ENCODE assay signal across 12 cellular contexts in the genomic region with DNA sequence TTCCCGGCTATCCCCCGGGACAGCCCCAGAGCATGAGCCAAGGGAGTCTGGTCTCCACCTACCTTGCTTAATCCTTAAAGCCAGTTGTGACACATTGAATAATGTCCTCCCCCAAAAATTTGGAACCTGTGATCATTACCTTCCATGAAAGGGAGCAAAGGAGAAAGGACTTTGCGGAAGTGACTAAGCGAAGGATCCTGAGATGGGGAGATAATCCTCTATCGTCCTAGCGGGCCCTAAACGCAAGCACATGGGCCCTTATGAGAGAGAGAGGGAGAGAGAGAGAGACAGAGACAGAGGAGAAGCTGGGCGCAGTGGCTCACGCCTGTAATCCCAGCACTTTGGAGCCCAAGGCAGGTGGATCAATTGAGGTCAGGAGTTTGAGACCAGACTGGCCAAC. TPM values are rescaled to one million over a fixed set of nuclear protein-coding genes. Genes with fewer than 3 reads are reported as not detected.
"Had no signal": no experiment of that assay in that cellular context is flagged by ENCODE, and none has a peak within 500 bp of the region (broad histone marks: within the 10 kb centered on the region; RNA-seq: fewer than 3 reads in every experiment).

No MANE protein-coding gene starts in this region.

- H2AFZ ChIP-seq: GM23248, GM23338 had no signal

- DNase-seq: GM23248, GOT3, H7, H9, HCEC 1CT, HFFc6 had no signal

- H3K9ac ChIP-seq: GM23248 had no signal

- H3K4me1 ChIP-seq: HAP-1 had no signal

- H3K27ac ChIP-seq: GM23248 had no signal

- H3K4me3 ChIP-seq: GM23248, GM23338, HAP-1 had no signal

- H3K36me3 ChIP-seq: HAP-1 had no signal

- H3K9me3 ChIP-seq: HAP-1 had no signal

- ATAC-seq: GM23338, HCT116 had no signal

- H3K4me2 ChIP-seq: GM23338 had no signal

- FAIRE-seq: H1, H54 had no signal

RNA-seq across cellular contexts. Expression of gene SPPL2C, which starts 9.5 kb away (rescaled TPM):
- total RNA-seq: GM23248, H1, H4, H7, H9, HFFc6 had no signal
- polyA plus RNA-seq: GM23248, GM23338, H1 had no signal

RNA-seq across cellular contexts. Expression of gene MAPT, which starts 40.1 kb away (rescaled TPM):
- total RNA-seq: GM23248 had no signal
